Comparison of ENCODE assay signal across 22 cellular contexts in the genomic region with DNA sequence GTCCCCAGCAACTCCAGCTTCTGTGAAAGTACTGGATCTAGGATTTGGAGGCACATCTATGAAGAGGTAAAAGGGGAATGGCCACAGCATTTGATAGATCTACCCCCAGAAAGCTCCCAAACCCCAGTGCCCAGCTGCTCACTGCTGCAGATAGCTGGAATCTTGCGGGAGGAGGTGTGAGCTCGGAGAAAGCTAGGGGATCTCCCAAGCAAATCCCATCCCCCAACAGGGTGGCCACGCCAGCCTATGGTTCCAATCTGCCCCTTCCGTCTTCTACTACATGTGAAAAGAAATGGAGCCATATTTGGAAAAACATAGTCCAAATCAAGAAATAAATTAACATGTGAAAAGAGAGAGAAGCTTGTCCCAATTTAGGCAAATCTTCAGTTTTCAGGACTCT. TPM values are rescaled to one million over a fixed set of nuclear protein-coding genes. Genes with fewer than 3 reads are reported as not detected.
"Had no signal": no experiment of that assay in that cellular context is flagged by ENCODE, and none has a peak within 500 bp of the region (broad histone marks: within the 10 kb centered on the region; RNA-seq: fewer than 3 reads in every experiment).

No MANE protein-coding gene starts in this region.

- H3K9me3 ChIP-seq: esophagus squamous epithelium, gastroesophageal sphincter, ovary, right atrium auricular region, sigmoid colon, testis, tibial nerve, upper lobe of right lung, vagina had no signal

- DNase-seq: effector memory CD4-positive, alpha-beta T cell; esophagus squamous epithelium; foreskin fibroblast; kidney glomerular epithelial cell; naive thymus-derived CD4-positive, alpha-beta T cell; nucleus accumbens; ovary; sigmoid colon; stimulated activated CD4-positive, alpha-beta T cell treated with anti-CD3 and anti-CD28 coated beads, Interleukin-2, amount 100 ng/mL, for 24 hours; stimulated activated CD4-positive, alpha-beta T cell treated with anti-CD3 and anti-CD28 coated beads, Interleukin-4, amount 100 ng/mL, for 4 hours; stimulated activated naive B cell treated with anti-CD40 and anti-IgM and Interleukin-4, amounts not matched to agents 10 μg/mL and 1 μg/mL and 100 μg/mL, for 72 hours; stimulated activated naive CD8-positive, alpha-beta T cell treated with anti-CD3 and anti-CD28 coated beads, Interleukin-15, amount 100 ng/mL, for 72 hours; testis; upper lobe of right lung had no signal

- H3K27me3 ChIP-seq: ovary, right atrium auricular region, testis, tibial nerve, vagina had no signal

- H3K4me3 Mint-ChIP-seq: naive thymus-derived CD4-positive, alpha-beta T cell; stimulated activated naive B cell treated with anti-CD40 and anti-IgM and Interleukin-4, amounts not matched to agents 10 μg/mL and 1 μg/mL and 100 μg/mL, for 72 hours; stimulated activated naive CD8-positive, alpha-beta T cell treated with anti-CD3 and anti-CD28 coated beads, Interleukin-15, amount 100 ng/mL, for 72 hours had no signal

- H3K9me3 Mint-ChIP-seq: naive thymus-derived CD4-positive, alpha-beta T cell; stimulated activated naive B cell treated with anti-CD40 and anti-IgM and Interleukin-4, amounts not matched to agents 10 μg/mL and 1 μg/mL and 100 μg/mL, for 72 hours; stimulated activated naive CD8-positive, alpha-beta T cell treated with anti-CD3 and anti-CD28 coated beads, Interleukin-15, amount 100 ng/mL, for 72 hours had no signal

- ATAC-seq: gastroesophageal sphincter; naive thymus-derived CD4-positive, alpha-beta T cell; stimulated activated naive B cell treated with anti-CD40 and anti-IgM and Interleukin-4, amounts not matched to agents 10 μg/mL and 1 μg/mL and 100 μg/mL, for 72 hours; stimulated activated naive CD8-positive, alpha-beta T cell treated with anti-CD3 and anti-CD28 coated beads, Interleukin-15, amount 100 ng/mL, for 72 hours; upper lobe of right lung had no signal

- H3K36me3 ChIP-seq: esophagus squamous epithelium, gastroesophageal sphincter, ovary, right atrium auricular region, sigmoid colon, tibial nerve, upper lobe of right lung, vagina had no signal

- H3K27ac ChIP-seq: esophagus squamous epithelium, gastroesophageal sphincter, ovary, right atrium auricular region, sigmoid colon, skin epidermis, testis, tibial nerve, upper lobe of right lung, vagina had no signal

- H3K4me3 ChIP-seq: esophagus squamous epithelium, gastroesophageal sphincter, ovary, right atrium auricular region, sigmoid colon, skin epidermis, testis, tibial nerve, upper lobe of right lung, vagina had no signal

- H3K36me3 Mint-ChIP-seq: naive thymus-derived CD4-positive, alpha-beta T cell; stimulated activated naive B cell treated with anti-CD40 and anti-IgM and Interleukin-4, amounts not matched to agents 10 μg/mL and 1 μg/mL and 100 μg/mL, for 72 hours had no signal

- H3K4me1 Mint-ChIP-seq: naive thymus-derived CD4-positive, alpha-beta T cell; stimulated activated naive CD8-positive, alpha-beta T cell treated with anti-CD3 and anti-CD28 coated beads, Interleukin-15, amount 100 ng/mL, for 72 hours had no signal

- H3K4me1 ChIP-seq: testis, vagina had no signal

- H3K27ac Mint-ChIP-seq: naive thymus-derived CD4-positive, alpha-beta T cell; stimulated activated naive B cell treated with anti-CD40 and anti-IgM and Interleukin-4, amounts not matched to agents 10 μg/mL and 1 μg/mL and 100 μg/mL, for 72 hours; stimulated activated naive CD8-positive, alpha-beta T cell treated with anti-CD3 and anti-CD28 coated beads, Interleukin-15, amount 100 ng/mL, for 72 hours had no signal

RNA-seq across cellular contexts. Expression of a gene that starts 42.0 kb away (rescaled TPM):
- total RNA-seq: epithelial cell of proximal tubule, mesenteric fat pad, mononuclear cell had no signal
- polyA plus RNA-seq: naive thymus-derived CD4-positive, alpha-beta T cell had no signal
